In genomic region chr10:97138777-97139317, GRCh38 we compare ENCODE assay signal across 18 cellular contexts. TPM values are rescaled to one million over a fixed set of nuclear protein-coding genes. Genes with fewer than 3 reads are reported as not detected.
DNase-seq lines count a peak whose midpoint lies in the region; ATAC-seq and TF ChIP-seq lines count a peak whose summit lies in the region.
"Had no signal": no experiment of that assay in that cellular context is flagged by ENCODE, and none has a peak within 500 bp of the region (broad histone marks: within the 10 kb centered on the region; RNA-seq: fewer than 3 reads in every experiment).

No MANE protein-coding gene starts in this region.

- H2BK12ac ChIP-seq in neuronal stem cell (ENCODE audit: low read length), result no peak overlapping the region

- H3K27ac ChIP-seq in heart right ventricle (no peak overlapping the region), neuronal stem cell (replicated peaks; ENCODE audit: low read length) (no peak overlapping the region)
- H3K27ac ChIP-seq: BLaER1 had no signal

- no peak overlapping the region for H2BK120ac ChIP-seq in neuronal stem cell (ENCODE audit: low read depth, low read length)

- no peaks in the 10 kb centered on the region for H3K36me3 Mint-ChIP-seq in activated CD4-positive, alpha-beta memory T cell treated with anti-CD3 and anti-CD28 coated beads, Interleukin-2, amount 10 ng/mL, durations not matched to agents 7 days and 5 days (ENCODE audit: low read depth)
- H3K36me3 Mint-ChIP-seq: CD8-positive, alpha-beta memory T cell had no signal

- H3K4me3 ChIP-seq in NT2/D1 (ENCODE audit: insufficient read length, low read depth) (no peak overlapping the region), heart right ventricle (no peak overlapping the region), neuronal stem cell (ENCODE audit: low read length in 2 of 2) (no peak overlapping the region)
- H3K4me3 ChIP-seq: BLaER1 had no signal

- no peak overlapping the region for H2AK5ac ChIP-seq in neuronal stem cell (ENCODE audit: low read depth, low read length)

- CTCF ChIA-PET in activated CD4-positive, alpha-beta memory T cell treated with anti-CD3 and anti-CD28 coated beads, Interleukin-2, amount 10 ng/mL, durations not matched to agents 7 days and 5 days (lab: Charles Lee), result interaction anchor here (1.7 kb wide), 1 partner anchor 72 kb away, joined by 7 read pairs; no protein-coding TSS in a partner anchor

- intact Hi-C loops in heart right ventricle (cut with DNase I), result no loop called here

- H3K4me1 Mint-ChIP-seq in activated CD4-positive, alpha-beta memory T cell treated with anti-CD3 and anti-CD28 coated beads, Interleukin-2, amount 10 ng/mL, durations not matched to agents 7 days and 5 days, result no peaks in the 10 kb centered on the region
- H3K4me1 Mint-ChIP-seq: CD8-positive, alpha-beta memory T cell had no signal

- no peaks in the 10 kb centered on the region for H3K9me3 Mint-ChIP-seq in activated CD4-positive, alpha-beta memory T cell treated with anti-CD3 and anti-CD28 coated beads, Interleukin-2, amount 10 ng/mL, durations not matched to agents 7 days and 5 days
- H3K9me3 Mint-ChIP-seq: CD8-positive, alpha-beta memory T cell; H9 had no signal

- TF ChIP-seq CTCF in heart right ventricle (IDR thresholded peaks at IDR 0.05), result no peak

- peak; percentile 22 for DNase-seq in NCI-H1694 (lab: John Stamatoyannopoulos, UW)
- no peak for DNase-seq in NCI-H1694 treated with DMSO at 0.1 percent for 48 hours (lab: John Stamatoyannopoulos, UW)
- no peak for DNase-seq in NT2/D1 (ENCODE audit: low read depth, low spot score)
- peak in 1 of 2 donors; percentile 23 for DNase-seq in heart right ventricle
- DNase-seq in neuronal stem cell (ENCODE audit: low spot score), result no peak
- DNase-seq in activated CD4-positive, alpha-beta memory T cell treated with anti-CD3 and anti-CD28 coated beads, Interleukin-2, amount 10 ng/mL, durations not matched to agents 7 days and 5 days, result no peak
- DNase-seq: CD8-positive, alpha-beta memory T cell; EL; Karpas-422; MM.1S; NCI-H1105; NCI-H187 treated with DMSO at 0.1 percent for 48 hours; NCI-H524 treated with DMSO at 0.1 percent for 48 hours had no signal

- H2BK5ac ChIP-seq in neuronal stem cell (ENCODE audit: low read length), result no peak overlapping the region

- POLR2A ChIA-PET in activated CD4-positive, alpha-beta memory T cell treated with anti-CD3 and anti-CD28 coated beads, Interleukin-2, amount 10 ng/mL, durations not matched to agents 7 days and 5 days (lab: Charles Lee), result no interaction called here

- H4K8ac ChIP-seq in neuronal stem cell (ENCODE audit: low read depth, low read length), result no peak overlapping the region

- no peaks in the 10 kb centered on the region for H3K79me1 ChIP-seq in neuronal stem cell (ENCODE audit: low read depth, low read length)

- no peak overlapping the region for H2AFZ ChIP-seq in neuronal stem cell (ENCODE audit: low read length)

- H3K9ac ChIP-seq in NT2/D1 (ENCODE audit: insufficient read length, low read depth) (peak overlapping the region; percentile 6), neuronal stem cell (ENCODE audit: low read depth, low read length, poor library complexity) (peak overlapping the region; percentile 4)
- H3K9ac ChIP-seq: BLaER1 had no signal

- H3K4ac ChIP-seq in neuronal stem cell (ENCODE audit: low read length), result no peak overlapping the region

- peak overlapping the region; percentile 2 for H3K18ac ChIP-seq in neuronal stem cell (ENCODE audit: low read length)

- H3K14ac ChIP-seq in neuronal stem cell (ENCODE audit: low read length), result no peak overlapping the region

- H3K27me3 Mint-ChIP-seq in activated CD4-positive, alpha-beta memory T cell treated with anti-CD3 and anti-CD28 coated beads, Interleukin-2, amount 10 ng/mL, durations not matched to agents 7 days and 5 days, result peaks cover 34% of the 10 kb centered on the region

- peaks cover 15% of the 10 kb centered on the region for H3K27me3 ChIP-seq in NT2/D1 (ENCODE audit: insufficient read depth, insufficient read length)
- peaks cover 0 to 77% (median 31%) of the 10 kb centered on the region in 7 donors for H3K27me3 ChIP-seq in heart right ventricle
- H3K27me3 ChIP-seq in neuronal stem cell (ENCODE audit: control insufficient read depth in 3 of 3, insufficient read depth in 3 of 3, low read depth in 1 of 3, low read length in 3 of 3), result peaks cover 0 to 8% (median 0%) of the 10 kb centered on the region in 3 experiments
- H3K27me3 ChIP-seq: BLaER1 had no signal

- no peak overlapping the region for H3K4me2 ChIP-seq in neuronal stem cell (ENCODE audit: insufficient read depth, low read length, poor library complexity, severe bottlenecking)
- H3K4me2 ChIP-seq: BLaER1 had no signal

- H3K4me1 ChIP-seq in NT2/D1 (ENCODE audit: insufficient read depth, insufficient read length) (peaks cover 11% of the 10 kb centered on the region), heart right ventricle (peaks cover 0 to 13% (median 0%) of the 10 kb centered on the region in 9 donors), neuronal stem cell (ENCODE audit: control insufficient read depth in 2 of 2, insufficient read depth in 1 of 2, low read depth in 1 of 2, low read length in 2 of 2) (peaks cover 24 to 52% of the 10 kb centered on the region in 2 donors)

- H2BK15ac ChIP-seq in neuronal stem cell (ENCODE audit: low read length), result peak overlapping the region; percentile 19

- 36 to 46% methylated on average over 7 of the region's 7 CpGs for WGBS in heart right ventricle, 2 donors
- no CpG with 5 or more reads among the region's 7 CpGs for whole genome bisulfite sequencing in neuronal stem cell (ENCODE audit: extremely low coverage in 2 of 2, insufficient read length in 2 of 2, insufficient replicate concordance in 1 of 2), 2 donors

- H3K9me3 ChIP-seq in NT2/D1 (ENCODE audit: insufficient read depth, low read length), result no peaks in the 10 kb centered on the region
- no peaks in the 10 kb centered on the region for H3K9me3 ChIP-seq in heart right ventricle
- no peaks in the 10 kb centered on the region for H3K9me3 ChIP-seq in neuronal stem cell (replicated peaks in 1 of 2; ENCODE audit: control insufficient read depth in 2 of 2, insufficient read depth in 1 of 2, low read depth in 1 of 2, low read length in 2 of 2)
- H3K9me3 ChIP-seq: BLaER1 had no signal

- ATAC-seq in heart right ventricle (peak; percentile 61 to 95 (median 90)), HG03354 (IDR thresholded peaks at IDR 0.05; ENCODE audit: poor library complexity, severe bottlenecking, unreplicated experiment) (no peak), GM21619 (IDR thresholded peaks at IDR 0.05; ENCODE audit: unreplicated experiment) (no peak)

- no peak overlapping the region for H3K23ac ChIP-seq in neuronal stem cell (ENCODE audit: low read depth, low read length, poor library complexity)

- H3K27ac Mint-ChIP-seq in activated CD4-positive, alpha-beta memory T cell treated with anti-CD3 and anti-CD28 coated beads, Interleukin-2, amount 10 ng/mL, durations not matched to agents 7 days and 5 days, result no peak overlapping the region
- H3K27ac Mint-ChIP-seq: CD8-positive, alpha-beta memory T cell; H9 had no signal

- H4K91ac ChIP-seq in neuronal stem cell (ENCODE audit: low read depth, low read length, poor library complexity), result no peak overlapping the region

- no peak overlapping the region for H3K4me3 Mint-ChIP-seq in activated CD4-positive, alpha-beta memory T cell treated with anti-CD3 and anti-CD28 coated beads, Interleukin-2, amount 10 ng/mL, durations not matched to agents 7 days and 5 days
- H3K4me3 Mint-ChIP-seq: CD8-positive, alpha-beta memory T cell; H9 had no signal

- no peaks in the 10 kb centered on the region for H3K36me3 ChIP-seq in NT2/D1 (ENCODE audit: insufficient read depth, insufficient read length, low read length)
- no peaks in the 10 kb centered on the region for H3K36me3 ChIP-seq in heart right ventricle
- no peaks in the 10 kb centered on the region for H3K36me3 ChIP-seq in neuronal stem cell (replicated peaks in 1 of 2; ENCODE audit: control insufficient read depth in 2 of 2, insufficient read depth in 2 of 2, low read length in 2 of 2)
- H3K36me3 ChIP-seq: BLaER1 had no signal

RNA-seq across cellular contexts. Expression of gene SLIT1, which starts 46.9 kb away (rescaled TPM):
- total RNA-seq in heart right ventricle, result under 1 TPM in 9 of 10 donors, not detected in 1; 0.04 to 0.31 (median 0.13) TPM
- under 1 TPM; 0.07 TPM for polyA plus RNA-seq in heart right ventricle
- 0.35 TPM for polyA plus RNA-seq in neuronal stem cell (2013, experiment 1 of 2)
- 0.40 TPM for polyA plus RNA-seq in neuronal stem cell (2013, experiment 2 of 2)
- total RNA-seq in activated CD4-positive, alpha-beta memory T cell treated with anti-CD3 and anti-CD28 coated beads, Interleukin-2, amount 10 ng/mL, durations not matched to agents 7 days and 5 days, result under 1 TPM; 0.30 to 0.35 TPM
- total RNA-seq: PC-3 had no signal

Comparison
In these comparisons a context has a peak if more than half of its experiments do, and no peak if none do; other contexts are left out.
1. ATAC-seq: peak in heart right ventricle (8 of 8); none in HG03354 (single experiment) and GM21619 (single experiment).